Comparison of ENCODE assay signal across 8 cellular contexts in the genomic region with DNA sequence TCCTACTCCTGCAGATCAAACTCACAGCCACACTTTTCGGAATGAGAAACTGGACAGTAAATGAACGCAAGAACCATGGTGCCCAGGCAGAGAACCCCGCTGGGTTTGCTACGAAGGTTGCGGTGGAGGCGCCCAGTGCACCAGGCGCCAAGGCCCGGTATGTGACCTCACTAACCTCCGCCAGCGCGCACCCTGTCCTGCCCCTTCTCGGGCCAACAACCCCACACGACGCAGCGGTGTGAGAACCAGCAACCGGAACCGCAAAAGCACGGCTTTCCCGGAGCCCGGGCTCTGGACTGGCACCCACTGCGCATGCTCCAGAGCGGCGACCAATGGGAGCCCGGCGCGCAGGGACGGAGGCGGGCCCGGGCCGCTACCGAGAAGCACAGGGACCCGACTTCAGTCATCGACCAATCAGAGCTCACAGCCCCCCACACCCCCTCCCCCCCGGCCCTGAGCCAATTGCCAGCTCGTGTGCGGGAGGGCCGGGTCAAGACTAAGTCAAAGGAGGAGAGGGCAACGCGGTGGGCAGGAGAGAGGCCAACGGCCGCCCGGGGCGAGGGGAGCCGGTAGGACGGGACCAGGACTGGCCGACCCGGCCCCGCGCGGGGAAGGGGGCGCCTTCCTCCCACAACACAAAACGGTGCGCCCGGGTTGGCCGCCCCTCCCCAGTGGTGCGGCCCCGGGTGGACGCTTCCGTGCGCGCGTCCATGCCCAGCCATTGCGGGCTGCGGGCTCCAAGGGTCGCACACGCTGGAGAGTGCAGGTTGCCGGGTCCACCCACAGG. TPM values are rescaled to one million over a fixed set of nuclear protein-coding genes. Genes with fewer than 3 reads are reported as not detected.
DNase-seq lines count a peak whose midpoint lies in the region; ATAC-seq and TF ChIP-seq lines count a peak whose summit lies in the region.

No MANE protein-coding gene starts in this region.

- H3K27me3 ChIP-seq in left lung, result no peaks in the 10 kb centered on the region

- H3K36me3 Mint-ChIP-seq in activated CD4-positive, alpha-beta T cell treated with anti-CD3 and anti-CD28 coated beads, Interleukin-2, amount 10 ng/mL, durations not matched to agents 7 days and 5 days (ENCODE audit: low read depth), result no peaks in the 10 kb centered on the region

- TF ChIP-seq CTCF in coronary artery (IDR thresholded peaks at IDR 0.05) (no peak), left lung (IDR thresholded peaks at IDR 0.05) (no peak)

- peaks cover 28% of the 10 kb centered on the region for H3K4me1 Mint-ChIP-seq in activated CD4-positive, alpha-beta T cell treated with anti-CD3 and anti-CD28 coated beads, Interleukin-2, amount 10 ng/mL, durations not matched to agents 7 days and 5 days

- CTCF ChIA-PET in activated CD4-positive, alpha-beta T cell treated with anti-CD3 and anti-CD28 coated beads, Interleukin-2, amount 10 ng/mL, durations not matched to agents 7 days and 5 days (lab: Charles Lee), result no interaction called here

- H3K9me3 Mint-ChIP-seq in activated CD4-positive, alpha-beta T cell treated with anti-CD3 and anti-CD28 coated beads, Interleukin-2, amount 10 ng/mL, durations not matched to agents 7 days and 5 days, result no peaks in the 10 kb centered on the region

- peak; percentile 34 to 91 (median 78) for DNase-seq in C1 segment of cervical spinal cord (lab: John Stamatoyannopoulos, UW)
- DNase-seq in NCI-H526 treated with DMSO at 0.1 percent for 48 hours (lab: John Stamatoyannopoulos, UW), result peak; percentile 81
- DNase-seq in activated CD4-positive, alpha-beta T cell treated with anti-CD3 and anti-CD28 coated beads, Interleukin-2, amount 10 ng/mL, durations not matched to agents 7 days and 5 days, result peak; percentile 88
- DNase-seq in coronary artery (ENCODE audit: low spot score), result peak; percentile 91
- peak; percentile 91 to 92 for DNase-seq in left lung
- DNase-seq in stimulated activated CD4-positive, alpha-beta T cell treated with anti-CD3 and anti-CD28 coated beads, Interleukin-2, amount 100 ng/mL, for 4 hours (ENCODE audit: low read depth), result peak; percentile 84

- H3K4me3 Mint-ChIP-seq in activated CD4-positive, alpha-beta T cell treated with anti-CD3 and anti-CD28 coated beads, Interleukin-2, amount 10 ng/mL, durations not matched to agents 7 days and 5 days, result peak overlapping the region; percentile 90

- POLR2A ChIA-PET in activated CD4-positive, alpha-beta T cell treated with anti-CD3 and anti-CD28 coated beads, Interleukin-2, amount 10 ng/mL, durations not matched to agents 7 days and 5 days (lab: Charles Lee), result no interaction called here

- H3K27ac Mint-ChIP-seq in activated CD4-positive, alpha-beta T cell treated with anti-CD3 and anti-CD28 coated beads, Interleukin-2, amount 10 ng/mL, durations not matched to agents 7 days and 5 days, result peak overlapping the region; percentile 93

- intact Hi-C loops in left lung (cut with DNase I), result no loop called here

- peak; percentile 89 for ATAC-seq in GM19372 (IDR thresholded peaks at IDR 0.05; ENCODE audit: low read depth, unreplicated experiment)
- ATAC-seq in HG03520 (IDR thresholded peaks at IDR 0.05; ENCODE audit: unreplicated experiment), result peak; percentile 80
- ATAC-seq in left lung, result peak; percentile 98

- peaks cover 0 to 14% of the 10 kb centered on the region in 2 donors for H3K4me1 ChIP-seq in left lung

- H3K4me3 ChIP-seq in coronary artery (peak overlapping the region; percentile 72), left lung (peak overlapping the region; percentile 55 to 64)

- no peaks in the 10 kb centered on the region for H3K27me3 Mint-ChIP-seq in activated CD4-positive, alpha-beta T cell treated with anti-CD3 and anti-CD28 coated beads, Interleukin-2, amount 10 ng/mL, durations not matched to agents 7 days and 5 days

- no peaks in the 10 kb centered on the region for H3K9me3 ChIP-seq in left lung

- H3K36me3 ChIP-seq in left lung, result no peaks in the 10 kb centered on the region

- peak overlapping the region; percentile 59 to 82 for H3K27ac ChIP-seq in coronary artery
- H3K27ac ChIP-seq in left lung, result peak overlapping the region; percentile 72 to 88

RNA-seq across cellular contexts. Expression of gene WAS, which starts 7.3 kb away (rescaled TPM):
- total RNA-seq in activated CD4-positive, alpha-beta T cell treated with anti-CD3 and anti-CD28 coated beads, Interleukin-2, amount 10 ng/mL, durations not matched to agents 7 days and 5 days, result 100 to 1,000 TPM; 165 to 177 TPM
- total RNA-seq in left lung, result 10 to 100 TPM; 16.4 to 49.1 TPM

RNA-seq across cellular contexts. Expression of gene SUV39H1, which starts 20.2 kb away (rescaled TPM):
- 10 to 100 TPM; 33.4 to 33.6 TPM for total RNA-seq in activated CD4-positive, alpha-beta T cell treated with anti-CD3 and anti-CD28 coated beads, Interleukin-2, amount 10 ng/mL, durations not matched to agents 7 days and 5 days
- 1 to 10 TPM; 5.0 to 6.2 TPM for total RNA-seq in left lung

Comparison
In these comparisons a context has a peak if more than half of its experiments do, and no peak if none do; other contexts are left out.
1. Peak in every context shown above with its lines: DNase-seq, ATAC-seq, H3K4me3 ChIP-seq and H3K27ac ChIP-seq.
2. RNA of gene SUV39H1, which starts 20.2 kb away (total RNA-seq): 33.4 to 33.6 TPM in activated CD4-positive, alpha-beta T cell treated with anti-CD3 and anti-CD28 coated beads, Interleukin-2, amount 10 ng/mL, durations not matched to agents 7 days and 5 days; 5.0 to 6.2 TPM in left lung; every median in the first group is over 4 times any median in the second.